1 cellular context compared by ENCODE assay signal in genomic region chr9:133264235-133264764, GRCh38.
TF ChIP-seq lines count a peak whose summit lies in the region.

No MANE protein-coding gene starts in this region.

TF ChIP-seq in K562, 482 proteins besides CTCF, POLR2A, EP300 and RAD21 (continues in another document):
- no peak for TF ChIP-seq NONO (IDR thresholded peaks at IDR 0.05; ENCODE audit: low read depth in 2 of 2, low read length in 1 of 2)
- peak in 1 of 2 experiments; percentile 43; a peak in 1 of 3 replicates for TF ChIP-seq CBX3 (IDR thresholded peaks at IDR 0.05; ENCODE audit: borderline replicate concordance in 1 of 2, low read length in 2 of 2)
- peak; percentile 71 for TF ChIP-seq ZFP36 (IDR thresholded peaks at IDR 0.05; ENCODE audit: low read depth, low read length, partially characterized antibody)
- no peak for TF ChIP-seq RBM39 (optimal IDR thresholded peaks at IDR 0.05; ENCODE audit: low read depth, low read length)
- TF ChIP-seq ZSCAN29 (IDR thresholded peaks at IDR 0.05), result no peak
- TF ChIP-seq PHF20 (IDR thresholded peaks at IDR 0.05; ENCODE audit: partially characterized antibody), result no peak
- no peak for TF ChIP-seq ZBTB34 (CRISPR knock-in tag; IDR thresholded peaks at IDR 0.05)
- TF ChIP-seq ZNF407 (IDR thresholded peaks at IDR 0.05; ENCODE audit: low read depth), result peak; percentile 63; the same call in 1 of the 2 replicates
- no peak for TF ChIP-seq ZNF354B (CRISPR knock-in tag; IDR thresholded peaks at IDR 0.05)
- no peak for TF ChIP-seq CREBBP (IDR thresholded peaks at IDR 0.05; ENCODE audit: low read depth, low read length)
- TF ChIP-seq ZNF583 (CRISPR knock-in tag; IDR thresholded peaks at IDR 0.05), result no peak
- TF ChIP-seq ZBTB40 (IDR thresholded peaks at IDR 0.05), result no peak
- TF ChIP-seq ZBTB40 (CRISPR knock-in tag; IDR thresholded peaks at IDR 0.05), result no peak
- TF ChIP-seq FOXA3 (CRISPR knock-in tag; conservative IDR thresholded peaks at IDR 0.05 in 1 of 2, IDR thresholded peaks at IDR 0.05 in 1 of 2), result 0 out of 4 replicates have a peak, but pooled peaks of 1 of the 2 experiments have one; percentile 22
- no peak for TF ChIP-seq HNRNPK (IDR thresholded peaks at IDR 0.05; ENCODE audit: low read depth, low read length, poor library complexity, severe bottlenecking)
- TF ChIP-seq BHLHE40 (IDR thresholded peaks at IDR 0.05; ENCODE audit: low read length), result no peak
- no peak for TF ChIP-seq PREB (CRISPR knock-in tag; IDR thresholded peaks at IDR 0.05)
- TF ChIP-seq CREB5 (CRISPR knock-in tag; IDR thresholded peaks at IDR 0.05), result no peak
- no peak for TF ChIP-seq ZNF609 (CRISPR knock-in tag; IDR thresholded peaks at IDR 0.05; ENCODE audit: borderline replicate concordance)
- TF ChIP-seq RBM25 (IDR thresholded peaks at IDR 0.05; ENCODE audit: low read depth, low read length, severe bottlenecking), result peak; percentile 86
- no peak for TF ChIP-seq ARNT (IDR thresholded peaks at IDR 0.05)
- no peak for TF ChIP-seq GMEB1 (CRISPR knock-in tag; IDR thresholded peaks at IDR 0.05)
